ENCODE assay signal across 1 cellular context in the genomic region with DNA sequence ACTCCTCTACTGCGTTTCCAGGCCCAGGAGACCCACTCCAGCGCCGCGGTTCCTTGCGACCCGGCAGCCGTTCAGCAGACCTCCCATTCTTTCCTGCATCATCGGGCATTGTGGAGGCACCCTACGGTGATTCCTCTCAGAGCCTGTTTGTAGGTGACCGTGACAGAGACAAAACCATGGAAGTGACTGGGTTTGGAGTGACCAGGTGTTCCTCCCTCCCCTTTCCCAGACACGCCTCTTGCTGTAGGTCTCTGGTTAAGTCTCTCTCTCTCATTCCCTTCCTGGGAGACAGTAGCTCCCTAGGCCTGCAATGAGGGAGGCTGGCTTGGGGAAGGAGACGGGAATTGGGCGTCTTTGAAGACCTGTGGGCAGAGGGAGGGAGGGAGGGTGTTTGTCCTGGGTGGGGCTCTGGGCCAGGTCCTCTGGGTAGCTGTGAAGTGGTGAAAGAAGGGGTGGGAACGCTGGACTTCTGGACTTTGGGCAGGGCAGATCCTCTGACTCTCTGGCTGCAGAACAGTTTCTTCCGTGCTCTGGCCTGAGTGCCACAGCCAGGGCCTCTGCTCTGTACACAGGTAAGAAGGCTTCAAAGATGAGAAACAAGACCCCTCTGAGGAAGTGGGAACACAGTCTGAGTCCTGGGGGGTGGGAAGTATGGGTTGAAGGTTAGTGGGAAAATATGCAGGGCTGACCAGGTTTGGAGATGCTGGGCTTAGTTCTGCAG.
TF ChIP-seq lines count a peak whose summit lies in the region.

No MANE protein-coding gene starts in this region.

TF ChIP-seq in HepG2, 621 proteins besides CTCF, POLR2A, EP300 and RAD21 (continued from another document and continues in another):
- TF ChIP-seq, protein P1, sequence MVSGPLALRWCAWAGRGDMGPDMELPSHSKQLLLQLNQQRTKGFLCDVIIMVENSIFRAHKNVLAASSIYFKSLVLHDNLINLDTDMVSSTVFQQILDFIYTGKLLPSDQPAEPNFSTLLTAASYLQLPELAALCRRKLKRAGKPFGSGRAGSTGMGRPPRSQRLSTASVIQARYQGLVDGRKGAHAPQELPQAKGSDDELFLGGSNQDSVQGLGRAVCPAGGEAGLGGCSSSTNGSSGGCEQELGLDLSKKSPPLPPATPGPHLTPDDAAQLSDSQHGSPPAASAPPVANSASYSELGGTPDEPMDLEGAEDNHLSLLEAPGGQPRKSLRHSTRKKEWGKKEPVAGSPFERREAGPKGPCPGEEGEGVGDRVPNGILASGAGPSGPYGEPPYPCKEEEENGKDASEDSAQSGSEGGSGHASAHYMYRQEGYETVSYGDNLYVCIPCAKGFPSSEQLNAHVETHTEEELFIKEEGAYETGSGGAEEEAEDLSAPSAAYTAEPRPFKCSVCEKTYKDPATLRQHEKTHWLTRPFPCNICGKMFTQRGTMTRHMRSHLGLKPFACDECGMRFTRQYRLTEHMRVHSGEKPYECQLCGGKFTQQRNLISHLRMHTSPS (CRISPR knock-in tag; IDR thresholded peaks at IDR 0.05; ENCODE audit: low read depth), result peak; percentile 71; the same call in 1 of the 2 replicates
- TF ChIP-seq KLF13 (CRISPR knock-in tag; IDR thresholded peaks at IDR 0.05), result no peak
- TF ChIP-seq, protein P2, sequence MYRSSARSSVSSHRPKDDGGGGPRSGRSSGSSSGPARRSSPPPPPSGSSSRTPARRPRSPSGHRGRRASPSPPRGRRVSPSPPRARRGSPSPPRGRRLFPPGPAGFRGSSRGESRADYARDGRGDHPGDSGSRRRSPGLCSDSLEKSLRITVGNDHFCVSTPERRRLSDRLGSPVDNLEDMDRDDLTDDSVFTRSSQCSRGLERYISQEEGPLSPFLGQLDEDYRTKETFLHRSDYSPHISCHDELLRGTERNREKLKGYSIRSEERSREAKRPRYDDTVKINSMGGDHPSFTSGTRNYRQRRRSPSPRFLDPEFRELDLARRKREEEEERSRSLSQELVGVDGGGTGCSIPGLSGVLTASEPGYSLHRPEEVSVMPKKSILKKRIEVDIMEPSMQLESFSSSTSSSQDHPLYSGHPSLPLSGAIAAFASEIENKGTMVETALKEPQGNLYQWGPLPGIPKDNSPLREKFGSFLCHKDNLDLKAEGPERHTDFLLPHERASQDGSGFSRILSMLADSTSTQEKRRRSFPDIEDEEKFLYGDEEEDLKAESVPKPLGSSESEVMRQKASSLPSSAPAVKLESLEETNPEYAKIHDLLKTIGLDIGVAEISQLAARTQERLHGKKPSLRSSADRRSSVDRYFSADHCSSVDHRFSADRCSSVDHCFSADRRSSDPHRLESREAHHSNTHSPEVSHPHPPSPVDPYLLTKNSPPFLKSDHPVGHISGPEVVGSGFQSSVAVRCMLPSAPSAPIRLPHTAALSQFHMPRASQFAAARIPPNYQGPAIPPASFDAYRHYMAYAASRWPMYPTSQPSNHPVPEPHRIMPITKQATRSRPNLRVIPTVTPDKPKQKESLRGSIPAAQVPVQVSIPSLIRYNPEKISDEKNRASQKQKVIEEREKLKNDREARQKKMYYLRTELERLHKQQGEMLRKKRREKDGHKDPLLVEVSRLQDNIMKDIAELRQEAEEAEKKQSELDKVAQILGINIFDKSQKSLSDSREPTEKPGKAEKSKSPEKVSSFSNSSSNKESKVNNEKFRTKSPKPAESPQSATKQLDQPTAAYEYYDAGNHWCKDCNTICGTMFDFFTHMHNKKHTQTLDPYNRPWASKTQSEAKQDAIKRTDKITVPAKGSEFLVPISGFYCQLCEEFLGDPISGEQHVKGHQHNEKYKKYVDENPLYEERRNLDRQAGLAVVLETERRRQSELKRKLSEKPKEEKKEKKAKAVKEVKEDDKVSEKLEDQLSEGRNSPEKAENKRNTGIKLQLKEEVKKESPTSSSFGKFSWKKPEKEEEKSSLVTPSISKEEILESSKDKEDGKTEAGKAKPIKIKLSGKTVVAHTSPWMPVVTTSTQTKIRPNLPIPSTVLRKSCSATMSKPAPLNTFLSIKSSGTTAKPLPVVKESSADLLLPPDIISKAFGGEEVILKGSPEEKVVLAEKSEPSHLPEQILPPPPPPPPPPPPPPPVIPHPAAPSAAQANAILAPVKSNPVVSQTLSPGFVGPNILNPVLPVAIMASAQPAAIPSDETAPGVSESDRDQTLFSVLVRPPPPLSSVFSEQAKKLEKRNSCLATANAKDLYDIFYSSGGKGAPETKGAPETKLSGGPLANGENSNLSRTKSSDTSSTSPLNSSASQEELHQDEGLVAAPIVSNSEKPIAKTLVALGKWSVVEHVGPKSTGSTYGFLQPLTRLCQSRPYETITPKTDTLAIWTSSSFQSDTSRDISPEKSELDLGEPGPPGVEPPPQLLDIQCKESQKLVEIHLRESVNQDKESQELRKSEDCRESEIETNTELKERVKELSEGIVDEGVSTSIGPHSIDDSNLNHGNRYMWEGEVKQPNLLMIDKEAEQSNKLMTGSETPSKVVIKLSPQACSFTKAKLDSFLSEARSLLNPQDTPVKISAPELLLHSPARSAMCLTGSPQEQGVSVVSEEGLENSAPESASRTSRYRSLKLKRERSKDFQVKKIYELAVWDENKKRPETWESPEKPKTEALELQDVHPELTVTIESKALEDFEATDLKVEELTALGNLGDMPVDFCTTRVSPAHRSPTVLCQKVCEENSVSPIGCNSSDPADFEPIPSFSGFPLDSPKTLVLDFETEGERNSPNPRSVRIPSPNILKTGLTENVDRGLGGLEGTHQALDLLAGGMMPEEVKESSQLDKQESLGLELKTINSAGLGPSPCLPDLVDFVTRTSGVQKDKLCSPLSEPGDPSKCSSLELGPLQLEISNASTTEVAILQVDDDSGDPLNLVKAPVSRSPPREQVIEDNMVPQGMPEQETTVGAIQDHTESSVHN (CRISPR knock-in tag; IDR thresholded peaks at IDR 0.05), result peak; percentile 81; the same call in 1 of the 2 replicates
- TF ChIP-seq ZNF724P (CRISPR knock-in tag; IDR thresholded peaks at IDR 0.05; ENCODE audit: borderline replicate concordance), result 0 out of 2 replicates have a peak, but pooled peaks have one; percentile 49
- TF ChIP-seq, protein P3, sequence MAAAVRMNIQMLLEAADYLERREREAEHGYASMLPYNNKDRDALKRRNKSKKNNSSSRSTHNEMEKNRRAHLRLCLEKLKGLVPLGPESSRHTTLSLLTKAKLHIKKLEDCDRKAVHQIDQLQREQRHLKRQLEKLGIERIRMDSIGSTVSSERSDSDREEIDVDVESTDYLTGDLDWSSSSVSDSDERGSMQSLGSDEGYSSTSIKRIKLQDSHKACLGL (CRISPR knock-in tag; IDR thresholded peaks at IDR 0.05), result no peak
- TF ChIP-seq, protein P4, sequence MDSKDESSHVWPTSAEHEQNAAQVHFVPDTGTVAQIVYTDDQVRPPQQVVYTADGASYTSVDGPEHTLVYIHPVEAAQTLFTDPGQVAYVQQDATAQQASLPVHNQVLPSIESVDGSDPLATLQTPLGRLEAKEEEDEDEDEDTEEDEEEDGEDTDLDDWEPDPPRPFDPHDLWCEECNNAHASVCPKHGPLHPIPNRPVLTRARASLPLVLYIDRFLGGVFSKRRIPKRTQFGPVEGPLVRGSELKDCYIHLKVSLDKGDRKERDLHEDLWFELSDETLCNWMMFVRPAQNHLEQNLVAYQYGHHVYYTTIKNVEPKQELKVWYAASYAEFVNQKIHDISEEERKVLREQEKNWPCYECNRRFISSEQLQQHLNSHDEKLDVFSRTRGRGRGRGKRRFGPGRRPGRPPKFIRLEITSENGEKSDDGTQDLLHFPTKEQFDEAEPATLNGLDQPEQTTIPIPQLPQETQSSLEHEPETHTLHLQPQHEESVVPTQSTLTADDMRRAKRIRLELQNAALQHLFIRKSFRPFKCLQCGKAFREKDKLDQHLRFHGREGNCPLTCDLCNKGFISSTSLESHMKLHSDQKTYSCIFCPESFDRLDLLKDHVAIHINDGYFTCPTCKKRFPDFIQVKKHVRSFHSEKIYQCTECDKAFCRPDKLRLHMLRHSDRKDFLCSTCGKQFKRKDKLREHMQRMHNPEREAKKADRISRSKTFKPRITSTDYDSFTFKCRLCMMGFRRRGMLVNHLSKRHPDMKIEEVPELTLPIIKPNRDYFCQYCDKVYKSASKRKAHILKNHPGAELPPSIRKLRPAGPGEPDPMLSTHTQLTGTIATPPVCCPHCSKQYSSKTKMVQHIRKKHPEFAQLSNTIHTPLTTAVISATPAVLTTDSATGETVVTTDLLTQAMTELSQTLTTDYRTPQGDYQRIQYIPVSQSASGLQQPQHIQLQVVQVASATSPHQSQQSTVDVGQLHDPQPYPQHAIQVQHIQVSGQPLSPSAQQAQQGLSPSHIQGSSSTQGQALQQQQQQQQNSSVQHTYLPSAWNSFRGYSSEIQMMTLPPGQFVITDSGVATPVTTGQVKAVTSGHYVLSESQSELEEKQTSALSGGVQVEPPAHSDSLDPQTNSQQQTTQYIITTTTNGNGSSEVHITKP (CRISPR knock-in tag; IDR thresholded peaks at IDR 0.05; ENCODE audit: low read depth), result peak; percentile 84
- TF ChIP-seq, protein P5, sequence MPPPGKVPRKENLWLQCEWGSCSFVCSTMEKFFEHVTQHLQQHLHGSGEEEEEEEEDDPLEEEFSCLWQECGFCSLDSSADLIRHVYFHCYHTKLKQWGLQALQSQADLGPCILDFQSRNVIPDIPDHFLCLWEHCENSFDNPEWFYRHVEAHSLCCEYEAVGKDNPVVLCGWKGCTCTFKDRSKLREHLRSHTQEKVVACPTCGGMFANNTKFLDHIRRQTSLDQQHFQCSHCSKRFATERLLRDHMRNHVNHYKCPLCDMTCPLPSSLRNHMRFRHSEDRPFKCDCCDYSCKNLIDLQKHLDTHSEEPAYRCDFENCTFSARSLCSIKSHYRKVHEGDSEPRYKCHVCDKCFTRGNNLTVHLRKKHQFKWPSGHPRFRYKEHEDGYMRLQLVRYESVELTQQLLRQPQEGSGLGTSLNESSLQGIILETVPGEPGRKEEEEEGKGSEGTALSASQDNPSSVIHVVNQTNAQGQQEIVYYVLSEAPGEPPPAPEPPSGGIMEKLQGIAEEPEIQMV (CRISPR knock-in tag; IDR thresholded peaks at IDR 0.05; ENCODE audit: low read depth), result 0 out of 2 replicates have a peak, but pooled peaks have one; percentile 59
- TF ChIP-seq ZFP90 (CRISPR knock-in tag; IDR thresholded peaks at IDR 0.05; ENCODE audit: borderline replicate concordance), result no peak; the same call in 1 of the 2 replicates
- peak; percentile 63 for TF ChIP-seq NCOA2 (CRISPR knock-in tag; IDR thresholded peaks at IDR 0.05)
- TF ChIP-seq, protein P6, sequence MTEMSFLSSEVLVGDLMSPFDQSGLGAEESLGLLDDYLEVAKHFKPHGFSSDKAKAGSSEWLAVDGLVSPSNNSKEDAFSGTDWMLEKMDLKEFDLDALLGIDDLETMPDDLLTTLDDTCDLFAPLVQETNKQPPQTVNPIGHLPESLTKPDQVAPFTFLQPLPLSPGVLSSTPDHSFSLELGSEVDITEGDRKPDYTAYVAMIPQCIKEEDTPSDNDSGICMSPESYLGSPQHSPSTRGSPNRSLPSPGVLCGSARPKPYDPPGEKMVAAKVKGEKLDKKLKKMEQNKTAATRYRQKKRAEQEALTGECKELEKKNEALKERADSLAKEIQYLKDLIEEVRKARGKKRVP (CRISPR knock-in tag; IDR thresholded peaks at IDR 0.05), result peak in 1 of 2 experiments; percentile 61; a peak in 2 of 4 replicates
- TF ChIP-seq FOXA3 (CRISPR knock-in tag; IDR thresholded peaks at IDR 0.05), result peak; percentile 73
- peak; percentile 84 for TF ChIP-seq ZNF781 (CRISPR knock-in tag; IDR thresholded peaks at IDR 0.05; ENCODE audit: borderline replicate concordance, not compliant biosample characterization)
- 0 out of 2 replicates have a peak, but pooled peaks have one; percentile 76 for TF ChIP-seq ZC3H4 (CRISPR knock-in tag; IDR thresholded peaks at IDR 0.05; ENCODE audit: borderline replicate concordance)
- TF ChIP-seq, protein P7, sequence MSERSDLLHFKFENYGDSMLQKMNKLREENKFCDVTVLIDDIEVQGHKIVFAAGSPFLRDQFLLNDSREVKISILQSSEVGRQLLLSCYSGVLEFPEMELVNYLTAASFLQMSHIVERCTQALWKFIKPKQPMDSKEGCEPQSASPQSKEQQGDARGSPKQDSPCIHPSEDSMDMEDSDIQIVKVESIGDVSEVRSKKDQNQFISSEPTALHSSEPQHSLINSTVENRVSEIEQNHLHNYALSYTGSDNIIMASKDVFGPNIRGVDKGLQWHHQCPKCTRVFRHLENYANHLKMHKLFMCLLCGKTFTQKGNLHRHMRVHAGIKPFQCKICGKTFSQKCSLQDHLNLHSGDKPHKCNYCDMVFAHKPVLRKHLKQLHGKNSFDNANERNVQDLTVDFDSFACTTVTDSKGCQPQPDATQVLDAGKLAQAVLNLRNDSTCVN (CRISPR knock-in tag; IDR thresholded peaks at IDR 0.05; ENCODE audit: borderline replicate concordance), result peak; percentile 25; the same call in 1 of the 2 replicates
- TF ChIP-seq KAT8 (CRISPR knock-in tag; IDR thresholded peaks at IDR 0.05), result peak; percentile 68
- peak; percentile 48 for TF ChIP-seq MEIS1 (CRISPR knock-in tag; IDR thresholded peaks at IDR 0.05; ENCODE audit: borderline replicate concordance)
- no peak for TF ChIP-seq ZSCAN30 (CRISPR knock-in tag; IDR thresholded peaks at IDR 0.05)
- peak; percentile 63; the same call in 1 of the 2 replicates for TF ChIP-seq RFXAP (CRISPR knock-in tag; IDR thresholded peaks at IDR 0.05; ENCODE audit: borderline replicate concordance)
- peak; percentile 27 for TF ChIP-seq U2AF1 (optimal IDR thresholded peaks at IDR 0.05; ENCODE audit: low read depth, low read length)
- no peak for TF ChIP-seq TAF15 (IDR thresholded peaks at IDR 0.05; ENCODE audit: low read depth, low read length, poor library complexity, severe bottlenecking)
- TF ChIP-seq, protein P8, sequence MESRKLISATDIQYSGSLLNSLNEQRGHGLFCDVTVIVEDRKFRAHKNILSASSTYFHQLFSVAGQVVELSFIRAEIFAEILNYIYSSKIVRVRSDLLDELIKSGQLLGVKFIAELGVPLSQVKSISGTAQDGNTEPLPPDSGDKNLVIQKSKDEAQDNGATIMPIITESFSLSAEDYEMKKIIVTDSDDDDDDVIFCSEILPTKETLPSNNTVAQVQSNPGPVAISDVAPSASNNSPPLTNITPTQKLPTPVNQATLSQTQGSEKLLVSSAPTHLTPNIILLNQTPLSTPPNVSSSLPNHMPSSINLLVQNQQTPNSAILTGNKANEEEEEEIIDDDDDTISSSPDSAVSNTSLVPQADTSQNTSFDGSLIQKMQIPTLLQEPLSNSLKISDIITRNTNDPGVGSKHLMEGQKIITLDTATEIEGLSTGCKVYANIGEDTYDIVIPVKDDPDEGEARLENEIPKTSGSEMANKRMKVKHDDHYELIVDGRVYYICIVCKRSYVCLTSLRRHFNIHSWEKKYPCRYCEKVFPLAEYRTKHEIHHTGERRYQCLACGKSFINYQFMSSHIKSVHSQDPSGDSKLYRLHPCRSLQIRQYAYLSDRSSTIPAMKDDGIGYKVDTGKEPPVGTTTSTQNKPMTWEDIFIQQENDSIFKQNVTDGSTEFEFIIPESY (CRISPR knock-in tag; IDR thresholded peaks at IDR 0.05), result no peak; the same call in 1 of the 2 replicates
- no peak for TF ChIP-seq ZNF569 (CRISPR knock-in tag; IDR thresholded peaks at IDR 0.05; ENCODE audit: borderline replicate concordance)
- peak; percentile 15 for TF ChIP-seq NR2C2 (CRISPR knock-in tag; IDR thresholded peaks at IDR 0.05; ENCODE audit: borderline replicate concordance)
- TF ChIP-seq, protein P9, sequence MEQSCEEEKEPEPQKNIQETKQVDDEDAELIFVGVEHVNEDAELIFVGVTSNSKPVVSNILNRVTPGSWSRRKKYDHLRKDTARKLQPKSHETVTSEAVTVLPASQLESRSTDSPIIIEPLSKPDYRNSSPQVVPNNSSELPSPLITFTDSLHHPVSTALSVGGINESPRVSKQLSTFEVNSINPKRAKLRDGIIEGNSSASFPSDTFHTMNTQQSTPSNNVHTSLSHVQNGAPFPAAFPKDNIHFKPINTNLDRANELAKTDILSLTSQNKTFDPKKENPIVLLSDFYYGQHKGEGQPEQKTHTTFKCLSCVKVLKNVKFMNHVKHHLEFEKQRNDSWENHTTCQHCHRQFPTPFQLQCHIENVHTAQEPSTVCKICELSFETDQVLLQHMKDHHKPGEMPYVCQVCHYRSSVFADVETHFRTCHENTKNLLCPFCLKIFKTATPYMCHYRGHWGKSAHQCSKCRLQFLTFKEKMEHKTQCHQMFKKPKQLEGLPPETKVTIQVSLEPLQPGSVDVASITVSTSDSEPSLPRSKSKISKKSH (CRISPR knock-in tag; IDR thresholded peaks at IDR 0.05; ENCODE audit: borderline replicate concordance), result peak; percentile 55; the same call in 1 of the 2 replicates
- peak; percentile 65; the same call in 1 of the 2 replicates for TF ChIP-seq ZNF792 (CRISPR knock-in tag; IDR thresholded peaks at IDR 0.05)
- TF ChIP-seq SAFB2 (CRISPR knock-in tag; IDR thresholded peaks at IDR 0.05; ENCODE audit: borderline replicate concordance, low read depth), result no peak; the same call in 1 of the 2 replicates
- TF ChIP-seq HNF4A (CRISPR knock-in tag; IDR thresholded peaks at IDR 0.05), result peak; percentile 96
